ENCODE assay signal across 18 cellular contexts in the genomic region with DNA sequence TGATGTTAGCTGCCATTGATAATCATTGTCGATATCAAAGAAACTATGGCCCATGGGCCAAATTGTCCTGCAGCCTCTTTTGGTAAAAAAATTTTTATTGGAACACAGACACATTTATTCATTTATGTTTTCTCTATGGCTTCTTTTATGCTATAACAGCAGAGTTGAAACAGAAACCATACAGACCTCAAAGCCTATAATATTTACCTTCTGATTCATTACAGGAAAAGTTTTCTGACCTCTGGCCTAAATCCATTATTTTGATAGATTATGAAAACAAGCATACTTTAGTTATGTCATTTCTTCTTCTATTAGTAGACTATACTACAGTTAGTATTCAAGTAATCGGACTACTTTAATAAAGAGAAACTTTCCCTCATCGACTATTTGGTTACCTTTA.
DNase-seq lines count a peak whose midpoint lies in the region; ATAC-seq, FAIRE-seq and TF ChIP-seq lines count a peak whose summit lies in the region.
"Had no signal": no experiment of that assay in that cellular context is flagged by ENCODE, and none has a peak within 500 bp of the region (broad histone marks: within the 10 kb centered on the region; RNA-seq: fewer than 3 reads in every experiment).

No MANE protein-coding gene starts in this region.

- RAD21 ChIA-PET in GM12878 (lab: Charles Lee; ENCODE audit: unreplicated experiment): no interaction called here

- no peaks in the 10 kb centered on the region for H3K9me3 ChIP-seq in GM12878 (replicated peaks; ENCODE audit: control insufficient read depth, insufficient read depth, low read length)
- H3K9me3 ChIP-seq: right lobe of liver, tibial nerve had no signal

- 23% methylated on average over 3 of the region's 3 CpGs for WGBS in GM12878 (ENCODE audit: insufficient coverage, insufficient replicate concordance, low lambda C conversion rate, missing lambda C conversion rate)

- POLR2A ChIA-PET in GM12878 (lab: Charles Lee): no interaction called here

- TF ChIP-seq EP300 in GM12878 (IDR thresholded peaks at IDR 0.05; ENCODE audit: borderline replicate concordance in 1 of 2, control insufficient read depth in 1 of 2, low read depth in 2 of 2, low read length in 2 of 2): no peak

- no peak for TF ChIP-seq RAD21 in GM12878 (IDR thresholded peaks at IDR 0.05; ENCODE audit: insufficient read depth, low read depth, low read length)

- no peak overlapping the region for H3K27ac Mint-ChIP-seq in activated CD4-positive, alpha-beta T cell treated with anti-CD3 and anti-CD28 coated beads, Interleukin-2, amount 10 ng/mL, durations not matched to agents 24 days and 14 days
- H3K27ac Mint-ChIP-seq: naive thymus-derived CD4-positive, alpha-beta T cell had no signal

- H3K9me3 Mint-ChIP-seq in activated CD4-positive, alpha-beta T cell treated with anti-CD3 and anti-CD28 coated beads, Interleukin-2, amount 10 ng/mL, durations not matched to agents 24 days and 14 days: no peaks in the 10 kb centered on the region
- H3K9me3 Mint-ChIP-seq: naive thymus-derived CD4-positive, alpha-beta T cell had no signal

- no peak overlapping the region for H3K4me2 ChIP-seq in GM12878 (ENCODE audit: control insufficient read depth, insufficient read depth)

- CTCF ChIA-PET in GM12878 (lab: Yijun Ruan, JAX): no interaction called here

- no peak for FAIRE-seq in GM12878 (lab: Jason Lieb, UNC)
- FAIRE-seq: HepG2, keratinocyte had no signal

- in situ Hi-C loops in GM12878 (cut with MboI): no loop called here

- no peaks in the 10 kb centered on the region for H3K79me2 ChIP-seq in GM12878 (ENCODE audit: control insufficient read depth, insufficient read depth, low read length)

- SMC1A ChIA-PET in GM12878 (lab: Charles Lee; ENCODE audit: uncharacterized antibody, unreplicated experiment): no interaction called here

- DNase-seq in ELR (ENCODE audit: low read depth): peak; percentile 36
- no peak for DNase-seq in GM12878 (ENCODE audit: low read depth, low spot score)
- no peak for DNase-seq in MV-4-11 (lab: John Stamatoyannopoulos, UW)
- DNase-seq in activated CD4-positive, alpha-beta T cell treated with anti-CD3 and anti-CD28 coated beads, Interleukin-2, amount 10 ng/mL, durations not matched to agents 24 days and 14 days: no peak
- DNase-seq in COLO829 (ENCODE audit: low spot score): no peak
- DNase-seq: activated CD4-positive, alpha-beta T cell treated with anti-CD3 and anti-CD28 coated beads for 4 hours; activated gamma-delta T cell; caudate nucleus; naive thymus-derived CD4-positive, alpha-beta T cell; NCI-H1694 treated with DMSO at 0.1 percent for 48 hours; right lobe of liver; SW 1271 had no signal

- ATAC-seq in GM21381 (IDR thresholded peaks at IDR 0.05; ENCODE audit: unreplicated experiment): peak; percentile 68
- ATAC-seq in HG03175 (IDR thresholded peaks at IDR 0.05; ENCODE audit: unreplicated experiment): peak; percentile 73
- ATAC-seq in GM12878: no peak; the same call in 2 of the 3 replicates
- ATAC-seq in activated CD4-positive, CD25-positive, alpha-beta regulatory T cell treated with anti-CD3 and anti-CD28 coated beads, Interleukin-2, amount 50 U/mL, for 24 hours: no peak
- ATAC-seq: HepG2; naive thymus-derived CD4-positive, alpha-beta T cell; right lobe of liver had no signal

- H3K9ac ChIP-seq in GM12878 (ENCODE audit: control insufficient read depth, insufficient read depth, low read length): no peak overlapping the region

- intact Hi-C loops in GM12878 (cut with micrococcal nuclease; ENCODE audit: unreplicated experiment): no loop called here
- intact Hi-C loops in activated CD4-positive, alpha-beta T cell treated with anti-CD3 and anti-CD28 coated beads, Interleukin-2, amount 10 ng/mL, durations not matched to agents 24 days and 14 days (cut with micrococcal nuclease): loop anchor here (1.0 to 2.0 kb wide), 2 partner anchors 12 to 349 kb away; a partner anchor contains a TSS

- no peaks in the 10 kb centered on the region for H4K20me1 ChIP-seq in GM12878 (ENCODE audit: control insufficient read depth, insufficient read depth)

- H3K27me3 Mint-ChIP-seq in activated CD4-positive, alpha-beta T cell treated with anti-CD3 and anti-CD28 coated beads, Interleukin-2, amount 10 ng/mL, durations not matched to agents 24 days and 14 days: peaks cover 29% of the 10 kb centered on the region

- no TSS peak for BruUV-seq in GM12878 (replicated peaks; lab: Mats Ljungman, UMichigan)

- H3K36me3 Mint-ChIP-seq in activated CD4-positive, alpha-beta T cell treated with anti-CD3 and anti-CD28 coated beads, Interleukin-2, amount 10 ng/mL, durations not matched to agents 24 days and 14 days (ENCODE audit: low read depth): no peaks in the 10 kb centered on the region
- H3K36me3 Mint-ChIP-seq: naive thymus-derived CD4-positive, alpha-beta T cell had no signal

- no peak overlapping the region for H3K4me3 ChIP-seq in GM12878
- H3K4me3 ChIP-seq: right lobe of liver, tibial nerve had no signal

- no peak overlapping the region for H2AFZ ChIP-seq in GM12878 (ENCODE audit: control insufficient read depth, low read depth, low read length)

- no peaks in the 10 kb centered on the region for H3K27me3 ChIP-seq in GM12878 (replicated peaks in 1 of 2; ENCODE audit: control insufficient read depth in 2 of 2, insufficient read depth in 2 of 2, low read length in 1 of 2)
- H3K27me3 ChIP-seq: right lobe of liver, tibial nerve had no signal

- no peak for TF ChIP-seq POLR2A in GM12878 (IDR thresholded peaks at IDR 0.05; ENCODE audit: low read depth, low read length)

- H3K4me1 ChIP-seq in GM12878 (ENCODE audit: control insufficient read depth, insufficient read depth, low read length): no peaks in the 10 kb centered on the region
- H3K4me1 ChIP-seq: right lobe of liver, tibial nerve had no signal

- H3K36me3 ChIP-seq in GM12878 (ENCODE audit: control insufficient read depth in 2 of 2, insufficient read depth in 2 of 2, low read length in 1 of 2): no peaks in the 10 kb centered on the region
- H3K36me3 ChIP-seq: right lobe of liver, tibial nerve had no signal

- H3K4me3 Mint-ChIP-seq in activated CD4-positive, alpha-beta T cell treated with anti-CD3 and anti-CD28 coated beads, Interleukin-2, amount 10 ng/mL, durations not matched to agents 24 days and 14 days: no peak overlapping the region
- H3K4me3 Mint-ChIP-seq: naive thymus-derived CD4-positive, alpha-beta T cell had no signal

- peaks cover 7% of the 10 kb centered on the region for H3K4me1 Mint-ChIP-seq in activated CD4-positive, alpha-beta T cell treated with anti-CD3 and anti-CD28 coated beads, Interleukin-2, amount 10 ng/mL, durations not matched to agents 24 days and 14 days

- no peak overlapping the region for H3K27ac ChIP-seq in GM12878 (ENCODE audit: control insufficient read depth, insufficient read depth)
- H3K27ac ChIP-seq: right lobe of liver, tibial nerve had no signal

- no peak for TF ChIP-seq CTCF in GM12878 (IDR thresholded peaks at IDR 0.05 in 2 of 3, conservative IDR thresholded peaks at IDR 0.05 in 1 of 3; ENCODE audit: control insufficient read depth in 2 of 3, extremely low read depth in 1 of 3, insufficient read depth in 1 of 3, low read depth in 3 of 3, low read length in 3 of 3)

TF ChIP-seq in GM12878, 131 proteins besides CTCF, POLR2A, EP300 and RAD21:
- TF ChIP-seq, protein P1, sequence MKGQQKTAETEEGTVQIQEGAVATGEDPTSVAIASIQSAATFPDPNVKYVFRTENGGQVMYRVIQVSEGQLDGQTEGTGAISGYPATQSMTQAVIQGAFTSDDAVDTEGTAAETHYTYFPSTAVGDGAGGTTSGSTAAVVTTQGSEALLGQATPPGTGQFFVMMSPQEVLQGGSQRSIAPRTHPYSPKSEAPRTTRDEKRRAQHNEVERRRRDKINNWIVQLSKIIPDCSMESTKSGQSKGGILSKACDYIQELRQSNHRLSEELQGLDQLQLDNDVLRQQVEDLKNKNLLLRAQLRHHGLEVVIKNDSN (IDR thresholded peaks at IDR 0.05; ENCODE audit: borderline replicate concordance, extremely low read length, insufficient read depth, low read depth, low read length): no peak
- TF ChIP-seq NR2F1 (conservative IDR thresholded peaks at IDR 0.05) (0 out of 2 replicates have a peak, but pooled peaks have one; percentile 42), MEF2A (IDR thresholded peaks at IDR 0.05; ENCODE audit: insufficient read depth, low read depth, low read length) (no peak), RUNX3 (IDR thresholded peaks at IDR 0.05; ENCODE audit: low read length) (peak; percentile 46), CREB1 (IDR thresholded peaks at IDR 0.05; ENCODE audit: low read depth) (no peak), SMAD1 (IDR thresholded peaks at IDR 0.05; ENCODE audit: low read depth, partially characterized antibody) (no peak), SUPT20H (IDR thresholded peaks at IDR 0.05; ENCODE audit: borderline replicate concordance, control insufficient read depth, low read depth, low read length) (no peak), CREM (IDR thresholded peaks at IDR 0.05; ENCODE audit: low read depth) (no peak), JUNB (IDR thresholded peaks at IDR 0.05) (peak; percentile 40), SPI1 (IDR thresholded peaks at IDR 0.05; ENCODE audit: borderline replicate concordance, insufficient read depth, low read depth, low read length) (no peak), KLF5 (IDR thresholded peaks at IDR 0.05; ENCODE audit: partially characterized antibody) (no peak)
- TF ChIP-seq, protein P2, sequence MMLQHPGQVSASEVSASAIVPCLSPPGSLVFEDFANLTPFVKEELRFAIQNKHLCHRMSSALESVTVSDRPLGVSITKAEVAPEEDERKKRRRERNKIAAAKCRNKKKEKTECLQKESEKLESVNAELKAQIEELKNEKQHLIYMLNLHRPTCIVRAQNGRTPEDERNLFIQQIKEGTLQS (IDR thresholded peaks at IDR 0.05; ENCODE audit: borderline replicate concordance, extremely low read depth, low read depth, low read length): no peak
- TF ChIP-seq, protein P3, sequence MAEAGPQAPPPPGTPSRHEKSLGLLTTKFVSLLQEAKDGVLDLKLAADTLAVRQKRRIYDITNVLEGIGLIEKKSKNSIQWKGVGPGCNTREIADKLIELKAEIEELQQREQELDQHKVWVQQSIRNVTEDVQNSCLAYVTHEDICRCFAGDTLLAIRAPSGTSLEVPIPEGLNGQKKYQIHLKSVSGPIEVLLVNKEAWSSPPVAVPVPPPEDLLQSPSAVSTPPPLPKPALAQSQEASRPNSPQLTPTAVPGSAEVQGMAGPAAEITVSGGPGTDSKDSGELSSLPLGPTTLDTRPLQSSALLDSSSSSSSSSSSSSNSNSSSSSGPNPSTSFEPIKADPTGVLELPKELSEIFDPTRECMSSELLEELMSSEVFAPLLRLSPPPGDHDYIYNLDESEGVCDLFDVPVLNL (IDR thresholded peaks at IDR 0.05; ENCODE audit: low read depth, low read length): no peak

Comparison
In these comparisons a context has a peak if more than half of its experiments do, and no peak if none do; other contexts are left out.
1. ATAC-seq: peak in GM21381 (single experiment) and HG03175 (single experiment); none in GM12878 (single experiment) and activated CD4-positive, CD25-positive, alpha-beta regulatory T cell treated with anti-CD3 and anti-CD28 coated beads, Interleukin-2, amount 50 U/mL, for 24 hours (0 of 2).